Comparison of ENCODE assay signal across 2 cellular contexts in the genomic region with DNA sequence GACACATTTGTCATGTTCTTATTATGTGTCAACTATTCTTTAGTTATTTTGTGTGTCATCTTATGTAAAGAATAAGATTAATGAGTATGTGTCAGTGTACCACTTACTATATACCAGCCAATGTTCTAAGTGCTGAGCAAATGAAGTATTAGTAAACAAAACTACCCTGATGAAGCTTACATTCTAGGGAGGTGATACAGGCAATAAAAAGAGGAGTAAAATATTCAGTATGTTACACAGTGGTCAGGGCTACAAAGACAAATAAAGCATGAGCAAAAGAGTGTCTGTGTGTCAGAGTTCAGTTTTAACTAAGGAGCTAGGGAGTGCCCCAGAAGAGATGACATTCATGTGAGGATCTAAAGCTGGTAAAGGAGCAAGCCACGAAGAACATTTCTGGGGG.
TF ChIP-seq lines count a peak whose summit lies in the region.

No MANE protein-coding gene starts in this region.

TF ChIP-seq in HepG2, 621 proteins besides CTCF, POLR2A, EP300 and RAD21 (continued from another document):
- TF ChIP-seq, protein P1, sequence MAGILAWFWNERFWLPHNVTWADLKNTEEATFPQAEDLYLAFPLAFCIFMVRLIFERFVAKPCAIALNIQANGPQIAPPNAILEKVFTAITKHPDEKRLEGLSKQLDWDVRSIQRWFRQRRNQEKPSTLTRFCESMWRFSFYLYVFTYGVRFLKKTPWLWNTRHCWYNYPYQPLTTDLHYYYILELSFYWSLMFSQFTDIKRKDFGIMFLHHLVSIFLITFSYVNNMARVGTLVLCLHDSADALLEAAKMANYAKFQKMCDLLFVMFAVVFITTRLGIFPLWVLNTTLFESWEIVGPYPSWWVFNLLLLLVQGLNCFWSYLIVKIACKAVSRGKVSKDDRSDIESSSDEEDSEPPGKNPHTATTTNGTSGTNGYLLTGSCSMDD (CRISPR knock-in tag; IDR thresholded peaks at IDR 0.05), result no peak
- TF ChIP-seq ZSCAN31 (CRISPR knock-in tag; IDR thresholded peaks at IDR 0.05; ENCODE audit: low read depth) (no peak), ATF7 (IDR thresholded peaks at IDR 0.05) (no peak), ATF7 (CRISPR knock-in tag; IDR thresholded peaks at IDR 0.05) (no peak), RBAK (CRISPR knock-in tag; IDR thresholded peaks at IDR 0.05) (no peak), ZNF761 (CRISPR knock-in tag; conservative IDR thresholded peaks at IDR 0.05) (no peak)

TF ChIP-seq in K562, 482 proteins besides CTCF, POLR2A, EP300 and RAD21 (continued from another document):
- TF ChIP-seq, protein P2, sequence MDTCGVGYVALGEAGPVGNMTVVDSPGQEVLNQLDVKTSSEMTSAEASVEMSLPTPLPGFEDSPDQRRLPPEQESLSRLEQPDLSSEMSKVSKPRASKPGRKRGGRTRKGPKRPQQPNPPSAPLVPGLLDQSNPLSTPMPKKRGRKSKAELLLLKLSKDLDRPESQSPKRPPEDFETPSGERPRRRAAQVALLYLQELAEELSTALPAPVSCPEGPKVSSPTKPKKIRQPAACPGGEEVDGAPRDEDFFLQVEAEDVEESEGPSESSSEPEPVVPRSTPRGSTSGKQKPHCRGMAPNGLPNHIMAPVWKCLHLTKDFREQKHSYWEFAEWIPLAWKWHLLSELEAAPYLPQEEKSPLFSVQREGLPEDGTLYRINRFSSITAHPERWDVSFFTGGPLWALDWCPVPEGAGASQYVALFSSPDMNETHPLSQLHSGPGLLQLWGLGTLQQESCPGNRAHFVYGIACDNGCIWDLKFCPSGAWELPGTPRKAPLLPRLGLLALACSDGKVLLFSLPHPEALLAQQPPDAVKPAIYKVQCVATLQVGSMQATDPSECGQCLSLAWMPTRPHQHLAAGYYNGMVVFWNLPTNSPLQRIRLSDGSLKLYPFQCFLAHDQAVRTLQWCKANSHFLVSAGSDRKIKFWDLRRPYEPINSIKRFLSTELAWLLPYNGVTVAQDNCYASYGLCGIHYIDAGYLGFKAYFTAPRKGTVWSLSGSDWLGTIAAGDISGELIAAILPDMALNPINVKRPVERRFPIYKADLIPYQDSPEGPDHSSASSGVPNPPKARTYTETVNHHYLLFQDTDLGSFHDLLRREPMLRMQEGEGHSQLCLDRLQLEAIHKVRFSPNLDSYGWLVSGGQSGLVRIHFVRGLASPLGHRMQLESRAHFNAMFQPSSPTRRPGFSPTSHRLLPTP (IDR thresholded peaks at IDR 0.05; ENCODE audit: borderline replicate concordance, extremely low read depth, insufficient read length), result no peak
- no peak for TF ChIP-seq CC2D1A (IDR thresholded peaks at IDR 0.05)
- TF ChIP-seq ZC3H8 (IDR thresholded peaks at IDR 0.05), result no peak
- no peak for TF ChIP-seq ZNF561 (CRISPR knock-in tag; conservative IDR thresholded peaks at IDR 0.05)
- TF ChIP-seq ZNF57 (CRISPR knock-in tag; IDR thresholded peaks at IDR 0.05), result no peak
- TF ChIP-seq SNRNP70 (optimal IDR thresholded peaks at IDR 0.05; ENCODE audit: low read depth, low read length), result no peak
- no peak for TF ChIP-seq BRD9 (IDR thresholded peaks at IDR 0.05; ENCODE audit: low read depth, partially characterized antibody)
- no peak for TF ChIP-seq ZNF445 (CRISPR knock-in tag; IDR thresholded peaks at IDR 0.05; ENCODE audit: low read depth)
